Comparison of ENCODE assay signal across 1 cellular context in the genomic region with DNA sequence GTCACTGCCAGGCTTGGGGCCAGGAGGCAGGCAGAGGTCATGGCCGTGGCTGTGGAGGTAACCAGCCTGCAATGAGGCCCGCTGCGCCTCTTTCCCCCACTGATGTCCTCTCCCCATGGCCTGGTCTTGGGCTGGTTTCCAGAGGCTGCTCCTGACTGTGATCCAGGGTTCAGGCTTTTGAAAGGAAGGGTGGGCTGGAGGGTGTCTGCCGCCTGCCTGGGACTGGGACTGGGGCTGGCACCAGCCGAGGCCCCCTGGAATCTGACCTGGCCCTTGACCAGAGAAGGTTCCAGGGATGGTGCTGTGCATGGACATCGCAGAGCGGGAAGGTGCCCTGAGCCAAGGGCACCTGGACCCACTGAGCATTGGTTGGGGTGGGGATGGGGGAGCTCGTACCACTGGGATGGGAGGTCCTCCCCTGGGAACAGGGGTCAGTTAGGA.
TF ChIP-seq lines count a peak whose summit lies in the region.

No MANE protein-coding gene starts in this region.

TF ChIP-seq in GM23338, 12 proteins besides CTCF, POLR2A, EP300 and RAD21 (continued from another document):
- TF ChIP-seq, protein P1, sequence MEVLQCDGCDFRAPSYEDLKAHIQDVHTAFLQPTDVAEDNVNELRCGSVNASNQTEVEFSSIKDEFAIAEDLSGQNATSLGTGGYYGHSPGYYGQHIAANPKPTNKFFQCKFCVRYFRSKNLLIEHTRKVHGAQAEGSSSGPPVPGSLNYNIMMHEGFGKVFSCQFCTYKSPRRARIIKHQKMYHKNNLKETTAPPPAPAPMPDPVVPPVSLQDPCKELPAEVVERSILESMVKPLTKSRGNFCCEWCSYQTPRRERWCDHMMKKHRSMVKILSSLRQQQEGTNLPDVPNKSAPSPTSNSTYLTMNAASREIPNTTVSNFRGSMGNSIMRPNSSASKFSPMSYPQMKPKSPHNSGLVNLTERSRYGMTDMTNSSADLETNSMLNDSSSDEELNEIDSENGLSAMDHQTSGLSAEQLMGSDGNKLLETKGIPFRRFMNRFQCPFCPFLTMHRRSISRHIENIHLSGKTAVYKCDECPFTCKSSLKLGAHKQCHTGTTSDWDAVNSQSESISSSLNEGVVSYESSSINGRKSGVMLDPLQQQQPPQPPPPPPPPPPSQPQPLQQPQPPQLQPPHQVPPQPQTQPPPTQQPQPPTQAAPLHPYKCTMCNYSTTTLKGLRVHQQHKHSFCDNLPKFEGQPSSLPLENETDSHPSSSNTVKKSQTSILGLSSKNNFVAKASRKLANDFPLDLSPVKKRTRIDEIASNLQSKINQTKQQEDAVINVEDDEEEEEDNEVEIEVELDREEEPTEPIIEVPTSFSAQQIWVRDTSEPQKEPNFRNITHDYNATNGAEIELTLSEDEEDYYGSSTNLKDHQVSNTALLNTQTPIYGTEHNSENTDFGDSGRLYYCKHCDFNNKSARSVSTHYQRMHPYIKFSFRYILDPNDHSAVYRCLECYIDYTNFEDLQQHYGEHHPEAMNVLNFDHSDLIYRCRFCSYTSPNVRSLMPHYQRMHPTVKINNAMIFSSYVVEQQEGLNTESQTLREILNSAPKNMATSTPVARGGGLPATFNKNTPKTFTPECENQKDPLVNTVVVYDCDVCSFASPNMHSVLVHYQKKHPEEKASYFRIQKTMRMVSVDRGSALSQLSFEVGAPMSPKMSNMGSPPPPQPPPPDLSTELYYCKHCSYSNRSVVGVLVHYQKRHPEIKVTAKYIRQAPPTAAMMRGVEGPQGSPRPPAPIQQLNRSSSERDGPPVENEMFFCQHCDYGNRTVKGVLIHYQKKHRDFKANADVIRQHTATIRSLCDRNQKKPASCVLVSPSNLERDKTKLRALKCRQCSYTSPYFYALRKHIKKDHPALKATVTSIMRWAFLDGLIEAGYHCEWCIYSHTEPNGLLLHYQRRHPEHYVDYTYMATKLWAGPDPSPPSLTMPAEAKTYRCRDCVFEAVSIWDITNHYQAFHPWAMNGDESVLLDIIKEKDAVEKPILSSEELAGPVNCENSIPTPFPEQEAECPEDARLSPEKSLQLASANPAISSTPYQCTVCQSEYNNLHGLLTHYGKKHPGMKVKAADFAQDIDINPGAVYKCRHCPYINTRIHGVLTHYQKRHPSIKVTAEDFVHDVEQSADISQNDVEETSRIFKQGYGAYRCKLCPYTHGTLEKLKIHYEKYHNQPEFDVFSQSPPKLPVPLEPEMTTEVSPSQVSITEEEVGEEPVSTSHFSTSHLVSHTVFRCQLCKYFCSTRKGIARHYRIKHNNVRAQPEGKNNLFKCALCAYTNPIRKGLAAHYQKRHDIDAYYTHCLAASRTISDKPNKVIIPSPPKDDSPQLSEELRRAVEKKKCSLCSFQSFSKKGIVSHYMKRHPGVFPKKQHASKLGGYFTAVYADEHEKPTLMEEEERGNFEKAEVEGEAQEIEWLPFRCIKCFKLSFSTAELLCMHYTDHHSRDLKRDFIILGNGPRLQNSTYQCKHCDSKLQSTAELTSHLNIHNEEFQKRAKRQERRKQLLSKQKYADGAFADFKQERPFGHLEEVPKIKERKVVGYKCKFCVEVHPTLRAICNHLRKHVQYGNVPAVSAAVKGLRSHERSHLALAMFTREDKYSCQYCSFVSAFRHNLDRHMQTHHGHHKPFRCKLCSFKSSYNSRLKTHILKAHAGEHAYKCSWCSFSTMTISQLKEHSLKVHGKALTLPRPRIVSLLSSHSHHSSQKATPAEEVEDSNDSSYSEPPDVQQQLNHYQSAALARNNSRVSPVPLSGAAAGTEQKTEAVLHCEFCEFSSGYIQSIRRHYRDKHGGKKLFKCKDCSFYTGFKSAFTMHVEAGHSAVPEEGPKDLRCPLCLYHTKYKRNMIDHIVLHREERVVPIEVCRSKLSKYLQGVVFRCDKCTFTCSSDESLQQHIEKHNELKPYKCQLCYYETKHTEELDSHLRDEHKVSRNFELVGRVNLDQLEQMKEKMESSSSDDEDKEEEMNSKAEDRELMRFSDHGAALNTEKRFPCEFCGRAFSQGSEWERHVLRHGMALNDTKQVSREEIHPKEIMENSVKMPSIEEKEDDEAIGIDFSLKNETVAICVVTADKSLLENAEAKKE (CRISPR knock-in tag; IDR thresholded peaks at IDR 0.05) = no peak
- TF ChIP-seq POLR2AphosphoS5 (IDR thresholded peaks at IDR 0.05; ENCODE audit: low read depth) = no peak
- TF ChIP-seq, protein P2, sequence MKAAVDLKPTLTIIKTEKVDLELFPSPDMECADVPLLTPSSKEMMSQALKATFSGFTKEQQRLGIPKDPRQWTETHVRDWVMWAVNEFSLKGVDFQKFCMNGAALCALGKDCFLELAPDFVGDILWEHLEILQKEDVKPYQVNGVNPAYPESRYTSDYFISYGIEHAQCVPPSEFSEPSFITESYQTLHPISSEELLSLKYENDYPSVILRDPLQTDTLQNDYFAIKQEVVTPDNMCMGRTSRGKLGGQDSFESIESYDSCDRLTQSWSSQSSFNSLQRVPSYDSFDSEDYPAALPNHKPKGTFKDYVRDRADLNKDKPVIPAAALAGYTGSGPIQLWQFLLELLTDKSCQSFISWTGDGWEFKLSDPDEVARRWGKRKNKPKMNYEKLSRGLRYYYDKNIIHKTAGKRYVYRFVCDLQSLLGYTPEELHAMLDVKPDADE (IDR thresholded peaks at IDR 0.05) = no peak
